Comparison of ENCODE assay signal across 1 cellular context in the genomic region with DNA sequence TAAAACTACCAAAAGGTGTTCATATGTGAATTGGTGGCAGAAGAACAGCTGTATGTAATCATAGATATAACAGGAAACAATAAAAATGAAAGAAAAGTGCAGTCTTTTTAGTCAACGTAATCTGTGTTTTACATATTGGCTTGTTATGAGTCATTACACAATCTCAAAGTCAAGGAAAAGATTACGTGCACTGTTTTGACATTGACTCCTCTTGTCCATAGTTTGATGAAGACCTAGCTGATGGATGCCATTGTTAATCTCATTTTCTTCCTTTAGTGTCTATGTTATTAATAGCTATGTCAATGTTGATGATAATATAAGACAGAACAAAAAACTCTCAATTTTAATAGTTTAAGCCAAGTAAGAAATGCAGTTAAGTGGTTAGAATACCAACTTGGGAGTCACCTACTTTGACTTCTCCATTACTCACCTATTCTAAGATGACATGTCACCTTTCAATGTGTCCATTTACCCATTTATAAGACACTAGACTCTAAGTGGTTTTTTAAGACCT.
A peak's percentile ranks its signal among the peaks of the same experiment; 100 is the strongest.
TF ChIP-seq lines count a peak whose summit lies in the region.

No MANE protein-coding gene starts in this region.

TF ChIP-seq in K562, 482 proteins besides CTCF, POLR2A, EP300 and RAD21 (continued from another document and continues in another):
- TF ChIP-seq, protein P1, sequence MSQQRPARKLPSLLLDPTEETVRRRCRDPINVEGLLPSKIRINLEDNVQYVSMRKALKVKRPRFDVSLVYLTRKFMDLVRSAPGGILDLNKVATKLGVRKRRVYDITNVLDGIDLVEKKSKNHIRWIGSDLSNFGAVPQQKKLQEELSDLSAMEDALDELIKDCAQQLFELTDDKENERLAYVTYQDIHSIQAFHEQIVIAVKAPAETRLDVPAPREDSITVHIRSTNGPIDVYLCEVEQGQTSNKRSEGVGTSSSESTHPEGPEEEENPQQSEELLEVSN (IDR thresholded peaks at IDR 0.05; ENCODE audit: borderline replicate concordance in 1 of 2, extremely low read depth in 1 of 2, insufficient read depth in 1 of 2, insufficient read length in 1 of 2, low read depth in 1 of 2, low read length in 1 of 2, poor library complexity in 1 of 2, severe bottlenecking in 1 of 2) = no peak
- no peak for TF ChIP-seq SRSF9 (IDR thresholded peaks at IDR 0.05; ENCODE audit: borderline replicate concordance, low read depth, low read length)
- peak; percentile 92 for TF ChIP-seq CBFA2T3 (IDR thresholded peaks at IDR 0.05)
- TF ChIP-seq ZNF143 (CRISPR knock-in tag; IDR thresholded peaks at IDR 0.05) = no peak
- peak; percentile 90 for TF ChIP-seq CCNT2 (IDR thresholded peaks at IDR 0.05; ENCODE audit: borderline replicate concordance, extremely low read depth, insufficient read length, low read depth, low read length)
- TF ChIP-seq, protein P2, sequence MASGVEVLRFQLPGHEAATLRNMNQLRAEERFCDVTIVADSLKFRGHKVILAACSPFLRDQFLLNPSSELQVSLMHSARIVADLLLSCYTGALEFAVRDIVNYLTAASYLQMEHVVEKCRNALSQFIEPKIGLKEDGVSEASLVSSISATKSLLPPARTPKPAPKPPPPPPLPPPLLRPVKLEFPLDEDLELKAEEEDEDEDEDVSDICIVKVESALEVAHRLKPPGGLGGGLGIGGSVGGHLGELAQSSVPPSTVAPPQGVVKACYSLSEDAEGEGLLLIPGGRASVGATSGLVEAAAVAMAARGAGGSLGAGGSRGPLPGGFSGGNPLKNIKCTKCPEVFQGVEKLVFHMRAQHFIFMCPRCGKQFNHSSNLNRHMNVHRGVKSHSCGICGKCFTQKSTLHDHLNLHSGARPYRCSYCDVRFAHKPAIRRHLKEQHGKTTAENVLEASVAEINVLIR (CRISPR knock-in tag; IDR thresholded peaks at IDR 0.05) = no peak
- TF ChIP-seq, protein P3, sequence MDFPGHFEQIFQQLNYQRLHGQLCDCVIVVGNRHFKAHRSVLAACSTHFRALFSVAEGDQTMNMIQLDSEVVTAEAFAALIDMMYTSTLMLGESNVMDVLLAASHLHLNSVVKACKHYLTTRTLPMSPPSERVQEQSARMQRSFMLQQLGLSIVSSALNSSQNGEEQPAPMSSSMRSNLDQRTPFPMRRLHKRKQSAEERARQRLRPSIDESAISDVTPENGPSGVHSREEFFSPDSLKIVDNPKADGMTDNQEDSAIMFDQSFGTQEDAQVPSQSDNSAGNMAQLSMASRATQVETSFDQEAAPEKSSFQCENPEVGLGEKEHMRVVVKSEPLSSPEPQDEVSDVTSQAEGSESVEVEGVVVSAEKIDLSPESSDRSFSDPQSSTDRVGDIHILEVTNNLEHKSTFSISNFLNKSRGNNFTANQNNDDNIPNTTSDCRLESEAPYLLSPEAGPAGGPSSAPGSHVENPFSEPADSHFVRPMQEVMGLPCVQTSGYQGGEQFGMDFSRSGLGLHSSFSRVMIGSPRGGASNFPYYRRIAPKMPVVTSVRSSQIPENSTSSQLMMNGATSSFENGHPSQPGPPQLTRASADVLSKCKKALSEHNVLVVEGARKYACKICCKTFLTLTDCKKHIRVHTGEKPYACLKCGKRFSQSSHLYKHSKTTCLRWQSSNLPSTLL (IDR thresholded peaks at IDR 0.05) = no peak
- TF ChIP-seq TEAD1 (CRISPR knock-in tag; IDR thresholded peaks at IDR 0.05) = peak in 1 of 2 experiments; percentile 60; a peak in 2 of 4 replicates
- TF ChIP-seq, protein P4, sequence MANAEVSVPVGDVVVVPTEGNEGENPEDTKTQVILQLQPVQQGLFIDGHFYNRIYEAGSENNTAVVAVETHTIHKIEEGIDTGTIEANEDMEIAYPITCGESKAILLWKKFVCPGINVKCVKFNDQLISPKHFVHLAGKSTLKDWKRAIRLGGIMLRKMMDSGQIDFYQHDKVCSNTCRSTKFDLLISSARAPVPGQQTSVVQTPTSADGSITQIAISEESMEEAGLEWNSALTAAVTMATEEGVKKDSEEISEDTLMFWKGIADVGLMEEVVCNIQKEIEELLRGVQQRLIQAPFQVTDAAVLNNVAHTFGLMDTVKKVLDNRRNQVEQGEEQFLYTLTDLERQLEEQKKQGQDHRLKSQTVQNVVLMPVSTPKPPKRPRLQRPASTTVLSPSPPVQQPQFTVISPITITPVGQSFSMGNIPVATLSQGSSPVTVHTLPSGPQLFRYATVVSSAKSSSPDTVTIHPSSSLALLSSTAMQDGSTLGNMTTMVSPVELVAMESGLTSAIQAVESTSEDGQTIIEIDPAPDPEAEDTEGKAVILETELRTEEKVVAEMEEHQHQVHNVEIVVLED (CRISPR knock-in tag; IDR thresholded peaks at IDR 0.05) = no peak
- no peak for TF ChIP-seq RFX5 (IDR thresholded peaks at IDR 0.05; ENCODE audit: low read depth, low read length)
- TF ChIP-seq, protein P5, sequence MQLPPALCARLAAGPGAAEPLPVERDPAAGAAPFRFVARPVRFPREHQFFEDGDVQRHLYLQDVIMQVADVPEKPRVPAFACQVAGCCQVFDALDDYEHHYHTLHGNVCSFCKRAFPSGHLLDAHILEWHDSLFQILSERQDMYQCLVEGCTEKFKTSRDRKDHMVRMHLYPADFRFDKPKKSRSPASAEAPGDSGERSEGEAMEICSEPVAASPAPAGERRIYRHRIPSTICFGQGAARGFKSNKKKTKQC (CRISPR knock-in tag; IDR thresholded peaks at IDR 0.05) = no peak
- no peak for TF ChIP-seq POLR2G (IDR thresholded peaks at IDR 0.05; ENCODE audit: low read depth, low read length)
- no peak for TF ChIP-seq ZNF282 (CRISPR knock-in tag; IDR thresholded peaks at IDR 0.05)
- TF ChIP-seq, protein P6, sequence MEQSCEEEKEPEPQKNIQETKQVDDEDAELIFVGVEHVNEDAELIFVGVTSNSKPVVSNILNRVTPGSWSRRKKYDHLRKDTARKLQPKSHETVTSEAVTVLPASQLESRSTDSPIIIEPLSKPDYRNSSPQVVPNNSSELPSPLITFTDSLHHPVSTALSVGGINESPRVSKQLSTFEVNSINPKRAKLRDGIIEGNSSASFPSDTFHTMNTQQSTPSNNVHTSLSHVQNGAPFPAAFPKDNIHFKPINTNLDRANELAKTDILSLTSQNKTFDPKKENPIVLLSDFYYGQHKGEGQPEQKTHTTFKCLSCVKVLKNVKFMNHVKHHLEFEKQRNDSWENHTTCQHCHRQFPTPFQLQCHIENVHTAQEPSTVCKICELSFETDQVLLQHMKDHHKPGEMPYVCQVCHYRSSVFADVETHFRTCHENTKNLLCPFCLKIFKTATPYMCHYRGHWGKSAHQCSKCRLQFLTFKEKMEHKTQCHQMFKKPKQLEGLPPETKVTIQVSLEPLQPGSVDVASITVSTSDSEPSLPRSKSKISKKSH (CRISPR knock-in tag; IDR thresholded peaks at IDR 0.05) = no peak
- TF ChIP-seq HNRNPH1 (optimal IDR thresholded peaks at IDR 0.05; ENCODE audit: low read depth, low read length) = no peak
- TF ChIP-seq NCOA6 (IDR thresholded peaks at IDR 0.05) = no peak
- TF ChIP-seq ZNF707 (CRISPR knock-in tag; conservative IDR thresholded peaks at IDR 0.05) = no peak
- peak; percentile 40 for TF ChIP-seq TAF9B (IDR thresholded peaks at IDR 0.05; ENCODE audit: partially characterized antibody)
- no peak for TF ChIP-seq DIDO1 (tag; IDR thresholded peaks at IDR 0.05; ENCODE audit: low read depth)
- TF ChIP-seq, protein P7, sequence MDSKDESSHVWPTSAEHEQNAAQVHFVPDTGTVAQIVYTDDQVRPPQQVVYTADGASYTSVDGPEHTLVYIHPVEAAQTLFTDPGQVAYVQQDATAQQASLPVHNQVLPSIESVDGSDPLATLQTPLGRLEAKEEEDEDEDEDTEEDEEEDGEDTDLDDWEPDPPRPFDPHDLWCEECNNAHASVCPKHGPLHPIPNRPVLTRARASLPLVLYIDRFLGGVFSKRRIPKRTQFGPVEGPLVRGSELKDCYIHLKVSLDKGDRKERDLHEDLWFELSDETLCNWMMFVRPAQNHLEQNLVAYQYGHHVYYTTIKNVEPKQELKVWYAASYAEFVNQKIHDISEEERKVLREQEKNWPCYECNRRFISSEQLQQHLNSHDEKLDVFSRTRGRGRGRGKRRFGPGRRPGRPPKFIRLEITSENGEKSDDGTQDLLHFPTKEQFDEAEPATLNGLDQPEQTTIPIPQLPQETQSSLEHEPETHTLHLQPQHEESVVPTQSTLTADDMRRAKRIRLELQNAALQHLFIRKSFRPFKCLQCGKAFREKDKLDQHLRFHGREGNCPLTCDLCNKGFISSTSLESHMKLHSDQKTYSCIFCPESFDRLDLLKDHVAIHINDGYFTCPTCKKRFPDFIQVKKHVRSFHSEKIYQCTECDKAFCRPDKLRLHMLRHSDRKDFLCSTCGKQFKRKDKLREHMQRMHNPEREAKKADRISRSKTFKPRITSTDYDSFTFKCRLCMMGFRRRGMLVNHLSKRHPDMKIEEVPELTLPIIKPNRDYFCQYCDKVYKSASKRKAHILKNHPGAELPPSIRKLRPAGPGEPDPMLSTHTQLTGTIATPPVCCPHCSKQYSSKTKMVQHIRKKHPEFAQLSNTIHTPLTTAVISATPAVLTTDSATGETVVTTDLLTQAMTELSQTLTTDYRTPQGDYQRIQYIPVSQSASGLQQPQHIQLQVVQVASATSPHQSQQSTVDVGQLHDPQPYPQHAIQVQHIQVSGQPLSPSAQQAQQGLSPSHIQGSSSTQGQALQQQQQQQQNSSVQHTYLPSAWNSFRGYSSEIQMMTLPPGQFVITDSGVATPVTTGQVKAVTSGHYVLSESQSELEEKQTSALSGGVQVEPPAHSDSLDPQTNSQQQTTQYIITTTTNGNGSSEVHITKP (IDR thresholded peaks at IDR 0.05; ENCODE audit: partially characterized antibody) = no peak
- TF ChIP-seq, protein P8, sequence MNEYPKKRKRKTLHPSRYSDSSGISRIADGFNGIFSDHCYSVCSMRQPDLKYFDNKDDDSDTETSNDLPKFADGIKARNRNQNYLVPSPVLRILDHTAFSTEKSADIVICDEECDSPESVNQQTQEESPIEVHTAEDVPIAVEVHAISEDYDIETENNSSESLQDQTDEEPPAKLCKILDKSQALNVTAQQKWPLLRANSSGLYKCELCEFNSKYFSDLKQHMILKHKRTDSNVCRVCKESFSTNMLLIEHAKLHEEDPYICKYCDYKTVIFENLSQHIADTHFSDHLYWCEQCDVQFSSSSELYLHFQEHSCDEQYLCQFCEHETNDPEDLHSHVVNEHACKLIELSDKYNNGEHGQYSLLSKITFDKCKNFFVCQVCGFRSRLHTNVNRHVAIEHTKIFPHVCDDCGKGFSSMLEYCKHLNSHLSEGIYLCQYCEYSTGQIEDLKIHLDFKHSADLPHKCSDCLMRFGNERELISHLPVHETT (CRISPR knock-in tag; conservative IDR thresholded peaks at IDR 0.05 in 1 of 2, IDR thresholded peaks at IDR 0.05 in 1 of 2) = no peak
- TF ChIP-seq, protein P9, sequence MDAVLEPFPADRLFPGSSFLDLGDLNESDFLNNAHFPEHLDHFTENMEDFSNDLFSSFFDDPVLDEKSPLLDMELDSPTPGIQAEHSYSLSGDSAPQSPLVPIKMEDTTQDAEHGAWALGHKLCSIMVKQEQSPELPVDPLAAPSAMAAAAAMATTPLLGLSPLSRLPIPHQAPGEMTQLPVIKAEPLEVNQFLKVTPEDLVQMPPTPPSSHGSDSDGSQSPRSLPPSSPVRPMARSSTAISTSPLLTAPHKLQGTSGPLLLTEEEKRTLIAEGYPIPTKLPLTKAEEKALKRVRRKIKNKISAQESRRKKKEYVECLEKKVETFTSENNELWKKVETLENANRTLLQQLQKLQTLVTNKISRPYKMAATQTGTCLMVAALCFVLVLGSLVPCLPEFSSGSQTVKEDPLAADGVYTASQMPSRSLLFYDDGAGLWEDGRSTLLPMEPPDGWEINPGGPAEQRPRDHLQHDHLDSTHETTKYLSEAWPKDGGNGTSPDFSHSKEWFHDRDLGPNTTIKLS (IDR thresholded peaks at IDR 0.05; ENCODE audit: borderline replicate concordance, low read depth) = no peak
- TF ChIP-seq MEIS2 (IDR thresholded peaks at IDR 0.05; ENCODE audit: partially characterized antibody) = peak; percentile 85
- TF ChIP-seq, protein P10, sequence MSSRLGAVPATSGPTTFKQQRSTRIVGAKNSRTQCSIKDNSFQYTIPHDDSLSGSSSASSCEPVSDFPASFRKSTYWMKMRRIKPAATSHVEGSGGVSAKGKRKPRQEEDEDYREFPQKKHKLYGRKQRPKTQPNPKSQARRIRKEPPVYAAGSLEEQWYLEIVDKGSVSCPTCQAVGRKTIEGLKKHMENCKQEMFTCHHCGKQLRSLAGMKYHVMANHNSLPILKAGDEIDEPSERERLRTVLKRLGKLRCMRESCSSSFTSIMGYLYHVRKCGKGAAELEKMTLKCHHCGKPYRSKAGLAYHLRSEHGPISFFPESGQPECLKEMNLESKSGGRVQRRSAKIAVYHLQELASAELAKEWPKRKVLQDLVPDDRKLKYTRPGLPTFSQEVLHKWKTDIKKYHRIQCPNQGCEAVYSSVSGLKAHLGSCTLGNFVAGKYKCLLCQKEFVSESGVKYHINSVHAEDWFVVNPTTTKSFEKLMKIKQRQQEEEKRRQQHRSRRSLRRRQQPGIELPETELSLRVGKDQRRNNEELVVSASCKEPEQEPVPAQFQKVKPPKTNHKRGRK (tag; IDR thresholded peaks at IDR 0.05) = no peak
- TF ChIP-seq, protein P11, sequence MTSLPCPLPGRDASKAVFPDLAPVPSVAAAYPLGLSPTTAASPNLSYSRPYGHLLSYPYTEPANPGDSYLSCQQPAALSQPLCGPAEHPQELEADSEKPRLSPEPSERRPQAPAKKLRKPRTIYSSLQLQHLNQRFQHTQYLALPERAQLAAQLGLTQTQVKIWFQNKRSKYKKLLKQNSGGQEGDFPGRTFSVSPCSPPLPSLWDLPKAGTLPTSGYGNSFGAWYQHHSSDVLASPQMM (CRISPR knock-in tag; IDR thresholded peaks at IDR 0.05) = no peak
- TF ChIP-seq ZNF586 (CRISPR knock-in tag; conservative IDR thresholded peaks at IDR 0.05) = no peak
- peak; percentile 42; the same call in 1 of the 2 replicates for TF ChIP-seq POLR2AphosphoS5 (IDR thresholded peaks at IDR 0.05; ENCODE audit: control insufficient read depth, insufficient read depth, low read depth, low read length)
- no peak for TF ChIP-seq NFATC3 (IDR thresholded peaks at IDR 0.05)
- no peak for TF ChIP-seq BRCA1 (IDR thresholded peaks at IDR 0.05)
- TF ChIP-seq BRCA1 (CRISPR knock-in tag; IDR thresholded peaks at IDR 0.05) = no peak
- no peak for TF ChIP-seq NR2C2 (CRISPR knock-in tag; IDR thresholded peaks at IDR 0.05)
- no peak for TF ChIP-seq NR2C2 (tag; IDR thresholded peaks at IDR 0.05)
- TF ChIP-seq MCM2 (IDR thresholded peaks at IDR 0.05; ENCODE audit: low read depth) = no peak
- TF ChIP-seq, protein P12, sequence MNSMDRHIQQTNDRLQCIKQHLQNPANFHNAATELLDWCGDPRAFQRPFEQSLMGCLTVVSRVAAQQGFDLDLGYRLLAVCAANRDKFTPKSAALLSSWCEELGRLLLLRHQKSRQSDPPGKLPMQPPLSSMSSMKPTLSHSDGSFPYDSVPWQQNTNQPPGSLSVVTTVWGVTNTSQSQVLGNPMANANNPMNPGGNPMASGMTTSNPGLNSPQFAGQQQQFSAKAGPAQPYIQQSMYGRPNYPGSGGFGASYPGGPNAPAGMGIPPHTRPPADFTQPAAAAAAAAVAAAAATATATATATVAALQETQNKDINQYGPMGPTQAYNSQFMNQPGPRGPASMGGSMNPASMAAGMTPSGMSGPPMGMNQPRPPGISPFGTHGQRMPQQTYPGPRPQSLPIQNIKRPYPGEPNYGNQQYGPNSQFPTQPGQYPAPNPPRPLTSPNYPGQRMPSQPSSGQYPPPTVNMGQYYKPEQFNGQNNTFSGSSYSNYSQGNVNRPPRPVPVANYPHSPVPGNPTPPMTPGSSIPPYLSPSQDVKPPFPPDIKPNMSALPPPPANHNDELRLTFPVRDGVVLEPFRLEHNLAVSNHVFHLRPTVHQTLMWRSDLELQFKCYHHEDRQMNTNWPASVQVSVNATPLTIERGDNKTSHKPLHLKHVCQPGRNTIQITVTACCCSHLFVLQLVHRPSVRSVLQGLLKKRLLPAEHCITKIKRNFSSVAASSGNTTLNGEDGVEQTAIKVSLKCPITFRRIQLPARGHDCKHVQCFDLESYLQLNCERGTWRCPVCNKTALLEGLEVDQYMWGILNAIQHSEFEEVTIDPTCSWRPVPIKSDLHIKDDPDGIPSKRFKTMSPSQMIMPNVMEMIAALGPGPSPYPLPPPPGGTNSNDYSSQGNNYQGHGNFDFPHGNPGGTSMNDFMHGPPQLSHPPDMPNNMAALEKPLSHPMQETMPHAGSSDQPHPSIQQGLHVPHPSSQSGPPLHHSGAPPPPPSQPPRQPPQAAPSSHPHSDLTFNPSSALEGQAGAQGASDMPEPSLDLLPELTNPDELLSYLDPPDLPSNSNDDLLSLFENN (IDR thresholded peaks at IDR 0.05; ENCODE audit: low read depth in 2 of 2, low read length in 2 of 2) = peak in 1 of 2 experiments; percentile 55; a peak in 1 of 4 replicates
- TF ChIP-seq ZNF217 (CRISPR knock-in tag; IDR thresholded peaks at IDR 0.05) = no peak
